Comparison of ENCODE assay signal across 8 cellular contexts in the genomic region with DNA sequence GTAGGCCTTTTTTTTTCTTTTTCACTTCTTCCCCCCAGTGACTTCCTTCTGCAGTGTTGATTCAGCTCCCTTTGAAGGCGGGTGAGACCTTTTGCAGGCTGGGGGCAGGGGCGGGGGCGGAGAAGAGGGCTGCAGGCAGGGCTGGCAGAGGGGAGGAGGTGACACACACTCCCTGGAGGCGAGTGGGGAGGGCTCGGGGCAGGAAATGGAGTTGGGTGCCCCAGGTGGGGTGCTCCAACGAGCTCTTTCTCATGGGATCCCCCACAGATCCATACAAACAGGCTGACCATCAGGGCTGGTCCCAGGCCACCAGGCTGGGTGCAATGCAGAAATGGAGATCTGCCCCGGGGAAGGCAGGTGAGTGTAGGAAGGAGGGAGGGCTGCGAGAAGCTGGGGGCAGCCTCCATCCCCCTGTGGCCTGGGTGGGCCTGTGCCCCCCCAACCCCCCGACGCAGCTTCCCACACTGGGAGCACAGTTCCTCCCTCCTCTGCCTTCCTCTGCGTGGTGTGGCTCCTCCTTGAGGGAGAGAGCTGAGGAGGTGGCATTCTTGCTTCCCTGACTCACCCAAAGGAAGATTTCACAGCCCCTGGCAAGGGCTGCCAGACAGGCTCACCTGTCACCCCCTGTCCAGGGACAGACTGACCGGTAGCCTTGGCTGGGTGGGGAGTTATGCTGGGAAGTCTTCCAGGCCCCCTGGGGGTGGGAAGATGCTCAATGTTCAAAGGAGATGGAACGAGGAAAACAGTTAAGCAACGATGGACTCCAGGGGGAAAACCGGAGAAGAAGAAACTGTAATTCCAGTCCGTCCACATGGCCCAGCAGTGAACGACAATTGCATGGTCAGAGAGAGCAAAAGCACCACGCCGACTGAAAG. TPM values are rescaled to one million over a fixed set of nuclear protein-coding genes. Genes with fewer than 3 reads are reported as not detected.
DNase-seq lines count a peak whose midpoint lies in the region; ATAC-seq and TF ChIP-seq lines count a peak whose summit lies in the region.

No MANE protein-coding gene starts in this region.

- TF ChIP-seq CTCF in GM10248 (IDR thresholded peaks at IDR 0.05; ENCODE audit: control extremely low read depth, extremely low read depth, low read depth, missing control alignments), result no peak
- TF ChIP-seq CTCF in natural killer cell (IDR thresholded peaks at IDR 0.05), result no peak

- CTCF ChIA-PET in GM10248 (lab: Yijun Ruan, JAX), result interaction anchor here (0.7 to 9.3 kb wide), 9 partner anchors 15 to 201 kb away, joined by 3 to 104 read pairs (median 6); a partner anchor contains a TSS

- intact Hi-C loops in natural killer cell (cut with micrococcal nuclease), result loop anchor here (5.0 to 10.0 kb wide), 2 partner anchors 149 to 553 kb away; no protein-coding TSS in a partner anchor

- 30% methylated on average over 19 of the region's 19 CpGs for WGBS in thymus

- H3K9me3 ChIP-seq in thymus (ENCODE audit: control insufficient read depth), result no peaks in the 10 kb centered on the region

- peak; percentile 63 to 84 (median 72) for ATAC-seq in natural killer cell

- no peaks in the 10 kb centered on the region for H3K36me3 Mint-ChIP-seq in natural killer cell

- H3K4me1 ChIP-seq in thymus (ENCODE audit: control insufficient read depth, insufficient read depth, low read length), result peaks cover 57% of the 10 kb centered on the region

- peak overlapping the region; percentile 99 for H3K27ac ChIP-seq in thymus (ENCODE audit: low read depth)

- POLR2A ChIA-PET in GM10248 (lab: Yijun Ruan, JAX), result interaction anchor here (0.6 to 1.7 kb wide), 5 partner anchors 12 to 177 kb away, joined by 3 to 12 read pairs (median 6); a partner anchor contains a TSS

- peaks cover 79 to 86% of the 10 kb centered on the region in 2 donors for H3K4me1 Mint-ChIP-seq in natural killer cell

- peak overlapping the region; percentile 67 for H3K4me3 ChIP-seq in thymus (ENCODE audit: low read length)

- H3K27me3 Mint-ChIP-seq in natural killer cell (ENCODE audit: low read depth in 2 of 2), result no peaks in the 10 kb centered on the region

- DNase-seq in GM10248 (ENCODE audit: extremely low spot score) (peak; percentile 81), Kasumi-1 (lab: John Stamatoyannopoulos, UW) (peak; percentile 88), natural killer cell (peak; percentile 56), NCI-H1105 treated with DMSO at 0.1 percent for 48 hours (lab: John Stamatoyannopoulos, UW) (no peak), NCI-H2196 treated with DMSO at 0.1 percent for 48 hours (lab: John Stamatoyannopoulos, UW; ENCODE audit: unreplicated experiment) (no peak)
- DNase-seq in activated CD4-positive, alpha-beta T cell treated with anti-CD3 and anti-CD28 coated beads, Interleukin-2, amount 50 U/mL, for 24 hours (ENCODE audit: low read depth in 1 of 2, low spot score in 1 of 2), result peak; percentile 67 to 86
- peak; percentile 85 for DNase-seq in effector CD4-positive, alpha-beta T cell

- H3K4me3 Mint-ChIP-seq in natural killer cell, result peak overlapping the region; percentile 91

- H3K36me3 ChIP-seq in thymus (ENCODE audit: control insufficient read depth, insufficient read depth), result no peaks in the 10 kb centered on the region

- peak overlapping the region; percentile 92 to 98 for H3K27ac Mint-ChIP-seq in natural killer cell

- H3K27me3 ChIP-seq in thymus (ENCODE audit: control insufficient read depth, insufficient read depth), result no peaks in the 10 kb centered on the region

- no peaks in the 10 kb centered on the region for H3K9me3 Mint-ChIP-seq in natural killer cell

RNA-seq across cellular contexts. Expression of a gene that starts 7.1 kb away (rescaled TPM):
- total RNA-seq in natural killer cell, result 1,000 to 10,000 TPM; 1,223 to 1,393 (median 1,250) TPM
- 104 TPM for polyA plus RNA-seq in thymus

RNA-seq across cellular contexts. Expression of a gene that starts 12.0 kb away (rescaled TPM):
- 10 to 100 TPM; 12.8 to 22.9 (median 20.0) TPM for total RNA-seq in natural killer cell
- polyA plus RNA-seq in thymus, result 28.4 TPM

RNA-seq across cellular contexts. Expression of a gene that starts 54.3 kb away (rescaled TPM):
- total RNA-seq in natural killer cell, result 100 to 1,000 TPM in 2 of 3 donors, 10 to 100 TPM in 1; 96.8 to 144 (median 126) TPM
- 138 TPM for polyA plus RNA-seq in thymus

Comparison
In these comparisons a context has a peak if more than half of its experiments do, and no peak if none do; other contexts are left out.
1. DNase-seq: peak in GM10248 (single experiment), Kasumi-1 (2 of 2), activated CD4-positive, alpha-beta T cell treated with anti-CD3 and anti-CD28 coated beads, Interleukin-2, amount 50 U/mL, for 24 hours (2 of 2), effector CD4-positive, alpha-beta T cell (single experiment) and natural killer cell (single experiment); none in NCI-H1105 treated with DMSO at 0.1 percent for 48 hours (single experiment) and NCI-H2196 treated with DMSO at 0.1 percent for 48 hours (single experiment).